1 cellular context compared by ENCODE assay signal in the genomic region with DNA sequence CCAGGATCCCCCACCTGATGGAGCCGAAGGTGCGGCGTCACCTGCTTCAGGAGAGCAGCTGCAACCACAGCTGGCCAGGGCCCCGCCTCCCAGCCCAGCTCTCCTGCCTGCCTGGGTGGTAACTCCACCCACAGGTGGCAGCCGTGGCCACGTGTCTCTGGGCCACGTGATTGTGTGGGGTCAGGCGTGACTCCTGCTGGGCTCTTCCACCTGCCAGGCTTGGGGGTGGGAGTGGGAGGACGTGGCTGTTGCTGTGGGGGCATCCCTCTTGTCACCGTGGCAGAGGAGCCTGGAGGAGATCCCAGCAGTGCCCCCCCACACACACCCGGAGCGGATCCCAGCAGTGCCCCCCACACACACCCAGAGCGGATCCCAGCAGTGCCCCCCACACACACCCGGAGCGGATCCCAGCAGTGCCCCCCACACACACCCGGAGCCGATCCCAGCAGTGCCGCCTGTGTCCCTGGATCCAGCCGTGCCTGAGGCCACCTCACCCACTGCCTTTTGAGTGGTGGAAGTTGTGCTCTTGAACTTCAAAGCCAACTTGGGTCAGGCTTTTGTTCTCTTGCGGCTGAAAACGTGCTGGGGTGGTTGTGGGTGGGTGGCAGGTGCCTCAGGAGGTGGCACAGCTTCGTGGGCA.
TF ChIP-seq lines count a peak whose summit lies in the region.

No MANE protein-coding gene starts in this region.

TF ChIP-seq in HepG2, 621 proteins besides CTCF, POLR2A, EP300 and RAD21 (continued from another document):
- TF ChIP-seq, protein P1, sequence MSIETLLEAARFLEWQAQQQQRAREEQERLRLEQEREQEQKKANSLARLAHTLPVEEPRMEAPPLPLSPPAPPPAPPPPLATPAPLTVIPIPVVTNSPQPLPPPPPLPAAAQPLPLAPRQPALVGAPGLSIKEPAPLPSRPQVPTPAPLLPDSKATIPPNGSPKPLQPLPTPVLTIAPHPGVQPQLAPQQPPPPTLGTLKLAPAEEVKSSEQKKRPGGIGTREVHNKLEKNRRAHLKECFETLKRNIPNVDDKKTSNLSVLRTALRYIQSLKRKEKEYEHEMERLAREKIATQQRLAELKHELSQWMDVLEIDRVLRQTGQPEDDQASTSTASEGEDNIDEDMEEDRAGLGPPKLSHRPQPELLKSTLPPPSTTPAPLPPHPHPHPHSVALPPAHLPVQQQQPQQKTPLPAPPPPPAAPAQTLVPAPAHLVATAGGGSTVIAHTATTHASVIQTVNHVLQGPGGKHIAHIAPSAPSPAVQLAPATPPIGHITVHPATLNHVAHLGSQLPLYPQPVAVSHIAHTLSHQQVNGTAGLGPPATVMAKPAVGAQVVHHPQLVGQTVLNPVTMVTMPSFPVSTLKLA (IDR thresholded peaks at IDR 0.05): peak; percentile 80
- peak; percentile 51; the same call in 1 of the 2 replicates for TF ChIP-seq ARNTL (CRISPR knock-in tag; IDR thresholded peaks at IDR 0.05)
- TF ChIP-seq MIER2 (CRISPR knock-in tag; IDR thresholded peaks at IDR 0.05): no peak
- TF ChIP-seq, protein P2, sequence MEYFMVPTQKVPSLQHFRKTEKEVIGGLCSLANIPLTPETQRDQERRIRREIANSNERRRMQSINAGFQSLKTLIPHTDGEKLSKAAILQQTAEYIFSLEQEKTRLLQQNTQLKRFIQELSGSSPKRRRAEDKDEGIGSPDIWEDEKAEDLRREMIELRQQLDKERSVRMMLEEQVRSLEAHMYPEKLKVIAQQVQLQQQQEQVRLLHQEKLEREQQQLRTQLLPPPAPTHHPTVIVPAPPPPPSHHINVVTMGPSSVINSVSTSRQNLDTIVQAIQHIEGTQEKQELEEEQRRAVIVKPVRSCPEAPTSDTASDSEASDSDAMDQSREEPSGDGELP (IDR thresholded peaks at IDR 0.05; ENCODE audit: borderline replicate concordance, low read depth): peak; percentile 63; the same call in 1 of the 2 replicates
- TF ChIP-seq, protein P3, sequence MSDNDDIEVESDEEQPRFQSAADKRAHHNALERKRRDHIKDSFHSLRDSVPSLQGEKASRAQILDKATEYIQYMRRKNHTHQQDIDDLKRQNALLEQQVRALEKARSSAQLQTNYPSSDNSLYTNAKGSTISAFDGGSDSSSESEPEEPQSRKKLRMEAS (IDR thresholded peaks at IDR 0.05): peak; percentile 68
- TF ChIP-seq, protein P4, sequence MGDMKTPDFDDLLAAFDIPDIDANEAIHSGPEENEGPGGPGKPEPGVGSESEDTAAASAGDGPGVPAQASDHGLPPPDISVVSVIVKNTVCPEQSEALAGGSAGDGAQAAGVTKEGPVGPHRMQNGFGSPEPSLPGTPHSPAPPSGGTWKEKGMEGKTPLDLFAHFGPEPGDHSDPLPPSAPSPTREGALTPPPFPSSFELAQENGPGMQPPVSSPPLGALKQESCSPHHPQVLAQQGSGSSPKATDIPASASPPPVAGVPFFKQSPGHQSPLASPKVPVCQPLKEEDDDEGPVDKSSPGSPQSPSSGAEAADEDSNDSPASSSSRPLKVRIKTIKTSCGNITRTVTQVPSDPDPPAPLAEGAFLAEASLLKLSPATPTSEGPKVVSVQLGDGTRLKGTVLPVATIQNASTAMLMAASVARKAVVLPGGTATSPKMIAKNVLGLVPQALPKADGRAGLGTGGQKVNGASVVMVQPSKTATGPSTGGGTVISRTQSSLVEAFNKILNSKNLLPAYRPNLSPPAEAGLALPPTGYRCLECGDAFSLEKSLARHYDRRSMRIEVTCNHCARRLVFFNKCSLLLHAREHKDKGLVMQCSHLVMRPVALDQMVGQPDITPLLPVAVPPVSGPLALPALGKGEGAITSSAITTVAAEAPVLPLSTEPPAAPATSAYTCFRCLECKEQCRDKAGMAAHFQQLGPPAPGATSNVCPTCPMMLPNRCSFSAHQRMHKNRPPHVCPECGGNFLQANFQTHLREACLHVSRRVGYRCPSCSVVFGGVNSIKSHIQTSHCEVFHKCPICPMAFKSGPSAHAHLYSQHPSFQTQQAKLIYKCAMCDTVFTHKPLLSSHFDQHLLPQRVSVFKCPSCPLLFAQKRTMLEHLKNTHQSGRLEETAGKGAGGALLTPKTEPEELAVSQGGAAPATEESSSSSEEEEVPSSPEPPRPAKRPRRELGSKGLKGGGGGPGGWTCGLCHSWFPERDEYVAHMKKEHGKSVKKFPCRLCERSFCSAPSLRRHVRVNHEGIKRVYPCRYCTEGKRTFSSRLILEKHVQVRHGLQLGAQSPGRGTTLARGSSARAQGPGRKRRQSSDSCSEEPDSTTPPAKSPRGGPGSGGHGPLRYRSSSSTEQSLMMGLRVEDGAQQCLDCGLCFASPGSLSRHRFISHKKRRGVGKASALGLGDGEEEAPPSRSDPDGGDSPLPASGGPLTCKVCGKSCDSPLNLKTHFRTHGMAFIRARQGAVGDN (CRISPR knock-in tag; IDR thresholded peaks at IDR 0.05): peak; percentile 67
- TF ChIP-seq, protein P5, sequence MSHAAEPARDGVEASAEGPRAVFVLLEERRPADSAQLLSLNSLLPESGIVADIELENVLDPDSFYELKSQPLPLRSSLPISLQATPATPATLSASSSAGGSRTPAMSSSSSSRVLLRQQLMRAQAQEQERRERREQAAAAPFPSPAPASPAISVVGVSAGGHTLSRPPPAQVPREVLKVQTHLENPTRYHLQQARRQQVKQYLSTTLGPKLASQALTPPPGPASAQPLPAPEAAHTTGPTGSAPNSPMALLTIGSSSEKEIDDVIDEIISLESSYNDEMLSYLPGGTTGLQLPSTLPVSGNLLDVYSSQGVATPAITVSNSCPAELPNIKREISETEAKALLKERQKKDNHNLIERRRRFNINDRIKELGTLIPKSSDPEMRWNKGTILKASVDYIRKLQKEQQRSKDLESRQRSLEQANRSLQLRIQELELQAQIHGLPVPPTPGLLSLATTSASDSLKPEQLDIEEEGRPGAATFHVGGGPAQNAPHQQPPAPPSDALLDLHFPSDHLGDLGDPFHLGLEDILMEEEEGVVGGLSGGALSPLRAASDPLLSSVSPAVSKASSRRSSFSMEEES (CRISPR knock-in tag; IDR thresholded peaks at IDR 0.05): peak; percentile 29; the same call in 1 of the 2 replicates
- TF ChIP-seq SAP130 (CRISPR knock-in tag; IDR thresholded peaks at IDR 0.05; ENCODE audit: low read depth): peak; percentile 41; the same call in 1 of the 2 replicates
- TF ChIP-seq ZNF616 (CRISPR knock-in tag; IDR thresholded peaks at IDR 0.05; ENCODE audit: low read depth): no peak
- TF ChIP-seq, protein P6, sequence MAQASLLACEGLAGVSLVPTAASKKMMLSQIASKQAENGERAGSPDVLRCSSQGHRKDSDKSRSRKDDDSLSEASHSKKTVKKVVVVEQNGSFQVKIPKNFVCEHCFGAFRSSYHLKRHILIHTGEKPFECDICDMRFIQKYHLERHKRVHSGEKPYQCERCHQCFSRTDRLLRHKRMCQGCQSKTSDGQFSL (CRISPR knock-in tag; IDR thresholded peaks at IDR 0.05): peak; percentile 24; the same call in 1 of the 2 replicates
- TF ChIP-seq, protein P7, sequence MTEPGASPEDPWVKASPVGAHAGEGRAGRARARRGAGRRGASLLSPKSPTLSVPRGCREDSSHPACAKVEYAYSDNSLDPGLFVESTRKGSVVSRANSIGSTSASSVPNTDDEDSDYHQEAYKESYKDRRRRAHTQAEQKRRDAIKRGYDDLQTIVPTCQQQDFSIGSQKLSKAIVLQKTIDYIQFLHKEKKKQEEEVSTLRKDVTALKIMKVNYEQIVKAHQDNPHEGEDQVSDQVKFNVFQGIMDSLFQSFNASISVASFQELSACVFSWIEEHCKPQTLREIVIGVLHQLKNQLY (CRISPR knock-in tag; IDR thresholded peaks at IDR 0.05): 0 out of 2 replicates have a peak, but pooled peaks have one; percentile 30
- TF ChIP-seq ZNF619 (CRISPR knock-in tag; IDR thresholded peaks at IDR 0.05): no peak
- TF ChIP-seq HIVEP1 (CRISPR knock-in tag; IDR thresholded peaks at IDR 0.05): 0 out of 2 replicates have a peak, but pooled peaks have one; percentile 19
- TF ChIP-seq RNF2 (conservative IDR thresholded peaks at IDR 0.05; ENCODE audit: low read depth): 0 out of 2 replicates have a peak, but pooled peaks have one; percentile 33
- no peak for TF ChIP-seq ZNF160 (CRISPR knock-in tag; IDR thresholded peaks at IDR 0.05)
- TF ChIP-seq, protein P8, sequence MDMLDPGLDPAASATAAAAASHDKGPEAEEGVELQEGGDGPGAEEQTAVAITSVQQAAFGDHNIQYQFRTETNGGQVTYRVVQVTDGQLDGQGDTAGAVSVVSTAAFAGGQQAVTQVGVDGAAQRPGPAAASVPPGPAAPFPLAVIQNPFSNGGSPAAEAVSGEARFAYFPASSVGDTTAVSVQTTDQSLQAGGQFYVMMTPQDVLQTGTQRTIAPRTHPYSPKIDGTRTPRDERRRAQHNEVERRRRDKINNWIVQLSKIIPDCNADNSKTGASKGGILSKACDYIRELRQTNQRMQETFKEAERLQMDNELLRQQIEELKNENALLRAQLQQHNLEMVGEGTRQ (IDR thresholded peaks at IDR 0.05; ENCODE audit: low read depth, low read length): peak; percentile 87
- TF ChIP-seq, protein P8 (CRISPR knock-in tag; IDR thresholded peaks at IDR 0.05; ENCODE audit: borderline replicate concordance): peak; percentile 76; the same call in 1 of the 2 replicates
- TF ChIP-seq HNRNPLL (IDR thresholded peaks at IDR 0.05; ENCODE audit: low read depth, low read length, poor library complexity, severe bottlenecking): peak; percentile 19
- peak; percentile 32; the same call in 1 of the 2 replicates for TF ChIP-seq SALL1 (CRISPR knock-in tag; IDR thresholded peaks at IDR 0.05)
- TF ChIP-seq BCL6 (CRISPR knock-in tag; IDR thresholded peaks at IDR 0.05): no peak
- no peak for TF ChIP-seq POLR2AphosphoS5 (IDR thresholded peaks at IDR 0.05; ENCODE audit: low read depth, low read length)
- peak; percentile 25 for TF ChIP-seq ZNF883 (CRISPR knock-in tag; IDR thresholded peaks at IDR 0.05; ENCODE audit: not compliant biosample characterization)
- TF ChIP-seq PHB2 (IDR thresholded peaks at IDR 0.05; ENCODE audit: partially characterized antibody): no peak
- peak; percentile 73 for TF ChIP-seq RAD51 (IDR thresholded peaks at IDR 0.05; ENCODE audit: borderline replicate concordance)
- TF ChIP-seq, protein P9, sequence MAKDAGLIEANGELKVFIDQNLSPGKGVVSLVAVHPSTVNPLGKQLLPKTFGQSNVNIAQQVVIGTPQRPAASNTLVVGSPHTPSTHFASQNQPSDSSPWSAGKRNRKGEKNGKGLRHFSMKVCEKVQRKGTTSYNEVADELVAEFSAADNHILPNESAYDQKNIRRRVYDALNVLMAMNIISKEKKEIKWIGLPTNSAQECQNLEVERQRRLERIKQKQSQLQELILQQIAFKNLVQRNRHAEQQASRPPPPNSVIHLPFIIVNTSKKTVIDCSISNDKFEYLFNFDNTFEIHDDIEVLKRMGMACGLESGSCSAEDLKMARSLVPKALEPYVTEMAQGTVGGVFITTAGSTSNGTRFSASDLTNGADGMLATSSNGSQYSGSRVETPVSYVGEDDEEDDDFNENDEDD (CRISPR knock-in tag; IDR thresholded peaks at IDR 0.05; ENCODE audit: borderline replicate concordance): peak; percentile 28; the same call in 1 of the 2 replicates
- TF ChIP-seq SP5 (CRISPR knock-in tag; IDR thresholded peaks at IDR 0.05; ENCODE audit: borderline replicate concordance, low read depth): 0 out of 2 replicates have a peak, but pooled peaks have one; percentile 17
- no peak for TF ChIP-seq NR2C2 (CRISPR knock-in tag; IDR thresholded peaks at IDR 0.05; ENCODE audit: borderline replicate concordance)
- TF ChIP-seq PCBP1 (IDR thresholded peaks at IDR 0.05; ENCODE audit: borderline replicate concordance, low read depth, low read length): 0 out of 2 replicates have a peak, but pooled peaks have one; percentile 47
- TF ChIP-seq WIZ (CRISPR knock-in tag; IDR thresholded peaks at IDR 0.05): no peak
- 0 out of 2 replicates have a peak, but pooled peaks have one; percentile 22 for TF ChIP-seq ZNF274 (CRISPR knock-in tag; IDR thresholded peaks at IDR 0.05)
- no peak for TF ChIP-seq KMT2B (CRISPR knock-in tag; IDR thresholded peaks at IDR 0.05)
- TF ChIP-seq ZNF329 (CRISPR knock-in tag; IDR thresholded peaks at IDR 0.05; ENCODE audit: low read depth): peak; percentile 99
